In genomic region chr2:239991689-239992314, GRCh38 we compare ENCODE assay signal across 9 cellular contexts. TPM values are rescaled to one million over a fixed set of nuclear protein-coding genes. Genes with fewer than 3 reads are reported as not detected.
DNase-seq lines count a peak whose midpoint lies in the region; ATAC-seq and TF ChIP-seq lines count a peak whose summit lies in the region.
"Had no signal": no experiment of that assay in that cellular context is flagged by ENCODE, and none has a peak within 500 bp of the region (broad histone marks: within the 10 kb centered on the region; RNA-seq: fewer than 3 reads in every experiment).

No MANE protein-coding gene starts in this region.

- H3K36me3 Mint-ChIP-seq in nephron (ENCODE audit: low read depth) = peaks cover 63% of the 10 kb centered on the region

- H3K9me3 Mint-ChIP-seq in nephron = no peaks in the 10 kb centered on the region

- H3K27me3 Mint-ChIP-seq in nephron (ENCODE audit: low read depth) = no peaks in the 10 kb centered on the region

- H3K27ac Mint-ChIP-seq in nephron = peak overlapping the region in 1 of 3 experiments; percentile 39

- H3K27me3 ChIP-seq in esophagus muscularis mucosa = no peaks in the 10 kb centered on the region
- H3K27me3 ChIP-seq: BLaER1 had no signal

- H3K9me3 ChIP-seq in esophagus muscularis mucosa = no peaks in the 10 kb centered on the region
- H3K9me3 ChIP-seq: BLaER1 had no signal

- 5% methylated on average over 3 of the region's 3 CpGs for WGBS in esophagus muscularis mucosa

- H3K4me3 ChIP-seq in esophagus muscularis mucosa = peak overlapping the region in 2 of 4 donors; percentile 4 to 7
- H3K4me3 ChIP-seq: BLaER1 had no signal

- peaks cover 0 to 16% (median 13%) of the 10 kb centered on the region in 4 donors for H3K4me1 ChIP-seq in esophagus muscularis mucosa

- no peak overlapping the region for H3K4me3 Mint-ChIP-seq in nephron

- ATAC-seq in GM21619 (IDR thresholded peaks at IDR 0.05; ENCODE audit: unreplicated experiment) (no peak), GM21367 (IDR thresholded peaks at IDR 0.05; ENCODE audit: unreplicated experiment) (no peak)

- TF ChIP-seq EP300 in esophagus muscularis mucosa (IDR thresholded peaks at IDR 0.05) = no peak

- H3K27ac ChIP-seq in esophagus muscularis mucosa (replicated peaks in 1 of 4) = peak overlapping the region in 3 of 4 donors; percentile 43 to 66 (median 60)
- H3K27ac ChIP-seq: BLaER1 had no signal

- H3K36me3 ChIP-seq in esophagus muscularis mucosa = peaks cover 19 to 66% (median 44%) of the 10 kb centered on the region in 4 donors

- DNase-seq in DMS153 treated with DMSO at 0.1 percent for 48 hours (lab: John Stamatoyannopoulos, UW; ENCODE audit: unreplicated experiment) = peak; percentile 27
- DNase-seq in DMS153 (lab: John Stamatoyannopoulos, UW) = no peak
- DNase-seq in SKM-1 (lab: John Stamatoyannopoulos, UW; ENCODE audit: unreplicated experiment) = peak; percentile 52
- no peak for DNase-seq in esophagus muscularis mucosa (ENCODE audit: extremely low spot score)

- intact Hi-C loops in esophagus muscularis mucosa (cut with DNase I) = loop anchor here (2.0 to 10.0 kb wide), 2 partner anchors 55 to 957 kb away; no protein-coding TSS in a partner anchor

- no peaks in the 10 kb centered on the region for H3K4me1 Mint-ChIP-seq in nephron

- no peak for TF ChIP-seq POLR2A in esophagus muscularis mucosa (IDR thresholded peaks at IDR 0.05; ENCODE audit: low read depth)

- peak; percentile 66 for TF ChIP-seq CTCF in LNCAP (IDR thresholded peaks at IDR 0.05)
- TF ChIP-seq CTCF in esophagus muscularis mucosa (IDR thresholded peaks at IDR 0.05) = peak; percentile 83 to 86 (median 84)
- TF ChIP-seq CTCF in nephron (IDR thresholded peaks at IDR 0.05; ENCODE audit: unreplicated experiment in 3 of 3) = peak; percentile 80 to 90 (median 86)

RNA-seq across cellular contexts. Expression of gene NDUFA10, which starts 33.3 kb away (rescaled TPM):
- total RNA-seq in esophagus muscularis mucosa = 100 to 1,000 TPM in 1 of 4 donors, 10 to 100 TPM in 3; 66.7 to 142 (median 84.0) TPM

RNA-seq across cellular contexts. Expression of gene OR6B2, which starts 38.4 kb away (rescaled TPM):
- not detected for total RNA-seq in esophagus muscularis mucosa

Comparison
In these comparisons a context has a peak if more than half of its experiments do, and no peak if none do; other contexts are left out.
1. DNase-seq: peak in DMS153 treated with DMSO at 0.1 percent for 48 hours (single experiment) and SKM-1 (single experiment); none in DMS153 (single experiment) and esophagus muscularis mucosa (single experiment).
2. Peak in every context shown above with its lines, with median percentiles within 50 percentile points of each other: CTCF ChIP-seq.